ENCODE assay signal across 10 cellular contexts in the genomic region with DNA sequence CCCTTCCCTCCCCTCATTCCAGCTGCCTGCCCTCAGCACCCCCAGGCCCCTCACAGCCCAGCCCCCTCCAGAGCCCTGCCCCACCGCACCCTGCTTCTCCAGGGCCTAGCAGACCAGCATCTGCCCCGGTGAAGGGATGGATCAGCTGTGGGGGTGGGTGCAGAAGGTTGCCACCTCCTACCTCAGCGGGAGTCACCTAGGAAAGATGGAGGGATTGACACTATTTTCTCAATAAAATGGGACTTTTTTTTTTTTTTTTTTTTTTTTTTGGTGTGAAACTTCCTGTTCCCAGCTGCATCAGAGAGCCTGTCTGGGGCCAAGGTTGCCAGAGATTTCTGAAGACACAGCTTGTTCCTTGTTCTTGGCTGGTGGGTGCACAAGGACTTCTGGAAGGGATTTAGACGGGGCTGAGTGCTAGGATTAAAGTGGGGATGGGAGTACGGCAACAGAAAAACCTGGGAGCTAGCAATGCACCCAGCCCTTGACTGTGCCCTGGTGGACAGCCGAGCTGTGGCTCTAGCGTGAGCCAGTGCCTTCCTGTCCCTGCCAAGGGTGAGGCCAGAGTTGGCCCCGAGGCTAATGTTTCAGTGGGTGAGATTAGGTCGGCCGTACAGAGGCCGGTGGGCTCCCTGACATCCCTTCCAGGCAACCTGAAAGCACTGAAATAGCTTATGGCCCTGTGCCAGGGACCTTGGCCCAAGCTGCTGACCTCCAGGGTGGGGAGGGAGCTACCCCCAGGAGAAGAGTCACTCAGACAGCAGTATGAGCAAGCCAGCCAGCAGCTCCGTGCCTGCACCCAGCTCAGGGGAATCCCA. TPM values are rescaled to one million over a fixed set of nuclear protein-coding genes. Genes with fewer than 3 reads are reported as not detected.
DNase-seq lines count a peak whose midpoint lies in the region; TF ChIP-seq lines count a peak whose summit lies in the region.
"Had no signal": no experiment of that assay in that cellular context is flagged by ENCODE, and none has a peak within 500 bp of the region (broad histone marks: within the 10 kb centered on the region; RNA-seq: fewer than 3 reads in every experiment).

No MANE protein-coding gene starts in this region.

- H2BK12ac ChIP-seq in mesenchymal stem cell (ENCODE audit: low read length in 2 of 2) = no peak overlapping the region

- H3K36me3 ChIP-seq in mesenchymal stem cell (ENCODE audit: control insufficient read depth in 1 of 2, insufficient read depth in 2 of 2, low read depth in 1 of 2, low read length in 2 of 2) (peaks cover 0 to 20% of the 10 kb centered on the region in 2 experiments), suprapubic skin (no peaks in the 10 kb centered on the region)

- H3K9ac ChIP-seq in mesenchymal stem cell (ENCODE audit: low read length) = no peak overlapping the region

- no peak overlapping the region for H2BK5ac ChIP-seq in mesenchymal stem cell (ENCODE audit: low read depth, low read length, poor library complexity, severe bottlenecking)

- no peak for TF ChIP-seq POLR2A in suprapubic skin (IDR thresholded peaks at IDR 0.05)

- H3K4me3 ChIP-seq in LNCaP clone FGC (ENCODE audit: low read depth, low read length) (no peak overlapping the region), mesenchymal stem cell (ENCODE audit: insufficient read depth in 1 of 2, low read depth in 1 of 2, low read length in 2 of 2) (no peak overlapping the region), suprapubic skin (no peak overlapping the region)

- no peak overlapping the region for H4K91ac ChIP-seq in mesenchymal stem cell (ENCODE audit: low read length)

- H3K27ac Mint-ChIP-seq in activated CD4-positive, alpha-beta T cell treated with anti-CD3 and anti-CD28 coated beads, Interleukin-2, amount 10 ng/mL, durations not matched to agents 24 days and 14 days = no peak overlapping the region

- intact Hi-C loops in activated CD4-positive, alpha-beta T cell treated with anti-CD3 and anti-CD28 coated beads, Interleukin-2, amount 10 ng/mL, durations not matched to agents 24 days and 14 days (cut with micrococcal nuclease) = no loop called here

- peak overlapping the region; percentile 20 for H3K27ac ChIP-seq in cingulate gyrus (ENCODE audit: low read depth, low read length)
- H3K27ac ChIP-seq in mesenchymal stem cell (ENCODE audit: low read length, poor library complexity, severe bottlenecking) = no peak overlapping the region
- H3K27ac ChIP-seq in suprapubic skin = no peak overlapping the region

- peak overlapping the region; percentile 2 for H2BK120ac ChIP-seq in mesenchymal stem cell (ENCODE audit: low read depth, low read length)

- H3K4me1 ChIP-seq in mesenchymal stem cell (ENCODE audit: control insufficient read depth, insufficient read depth, low read depth, low read length) (peaks cover 25% of the 10 kb centered on the region), suprapubic skin (peaks cover 25% of the 10 kb centered on the region)

- no peak overlapping the region for H3K23ac ChIP-seq in mesenchymal stem cell (ENCODE audit: low read length in 2 of 2)

- DNase-seq in 8988T = peak; percentile 89
- DNase-seq in LNCaP clone FGC (ENCODE audit: low read depth) = no peak
- no peak for DNase-seq in mesenchymal stem cell
- no peak for DNase-seq in NCI-H2081 (lab: John Stamatoyannopoulos, UW)
- DNase-seq in suprapubic skin (ENCODE audit: low spot score in 2 of 2) = no peak
- DNase-seq in activated CD4-positive, alpha-beta T cell treated with anti-CD3 and anti-CD28 coated beads, Interleukin-2, amount 10 ng/mL, durations not matched to agents 24 days and 14 days = no peak
- no peak for DNase-seq in NCI-H1930 (lab: John Stamatoyannopoulos, UW)
- DNase-seq: AML-193, NCI-H2171 treated with DMSO at 0.1 percent for 48 hours had no signal

- no peak for TF ChIP-seq EP300 in suprapubic skin (IDR thresholded peaks at IDR 0.05)

- TF ChIP-seq CTCF in LNCaP clone FGC (IDR thresholded peaks at IDR 0.05; ENCODE audit: control insufficient read depth, extremely low read depth, insufficient read depth) (peak; percentile 8; the same call in 1 of the 2 replicates), suprapubic skin (IDR thresholded peaks at IDR 0.05) (no peak)

- peak overlapping the region; percentile 53 for H4K8ac ChIP-seq in mesenchymal stem cell (ENCODE audit: low read length)

- no peak overlapping the region for H3K4me2 ChIP-seq in mesenchymal stem cell (ENCODE audit: low read length, poor library complexity, severe bottlenecking)

- no peak overlapping the region for H2BK15ac ChIP-seq in mesenchymal stem cell (ENCODE audit: low read depth, poor library complexity, severe bottlenecking)

- no peak overlapping the region for H3K4me3 Mint-ChIP-seq in activated CD4-positive, alpha-beta T cell treated with anti-CD3 and anti-CD28 coated beads, Interleukin-2, amount 10 ng/mL, durations not matched to agents 24 days and 14 days

- H2AK5ac ChIP-seq in mesenchymal stem cell (ENCODE audit: low read length, severe bottlenecking) = peak overlapping the region; percentile 14

- H3K4me1 Mint-ChIP-seq in activated CD4-positive, alpha-beta T cell treated with anti-CD3 and anti-CD28 coated beads, Interleukin-2, amount 10 ng/mL, durations not matched to agents 24 days and 14 days = peaks cover 2% of the 10 kb centered on the region

- no peak overlapping the region for H2AFZ ChIP-seq in mesenchymal stem cell (ENCODE audit: low read depth, low read length)

- peak overlapping the region in 1 of 2 experiments; percentile 31 for H3K14ac ChIP-seq in mesenchymal stem cell (ENCODE audit: low read length in 2 of 2)

- H3K9me3 Mint-ChIP-seq in activated CD4-positive, alpha-beta T cell treated with anti-CD3 and anti-CD28 coated beads, Interleukin-2, amount 10 ng/mL, durations not matched to agents 24 days and 14 days = no peaks in the 10 kb centered on the region

- WGBS in mesenchymal stem cell = 85% methylated on average over 12 of the region's 12 CpGs
- WGBS in suprapubic skin = 54% methylated on average over 8 of the region's 12 CpGs

- peak overlapping the region in 1 of 2 experiments; percentile 13 for H3K4ac ChIP-seq in mesenchymal stem cell (ENCODE audit: low read depth in 1 of 2, low read length in 2 of 2)

- no peak overlapping the region for H3K18ac ChIP-seq in mesenchymal stem cell (ENCODE audit: low read depth in 1 of 2, low read length in 2 of 2)

- H3K27me3 Mint-ChIP-seq in activated CD4-positive, alpha-beta T cell treated with anti-CD3 and anti-CD28 coated beads, Interleukin-2, amount 10 ng/mL, durations not matched to agents 24 days and 14 days = peaks cover 17% of the 10 kb centered on the region

- H3K27me3 ChIP-seq in mesenchymal stem cell (ENCODE audit: control insufficient read depth in 1 of 2, insufficient read depth in 1 of 2, low read length in 2 of 2) (peaks cover under 1 to 56% of the 10 kb centered on the region in 2 experiments), suprapubic skin (peaks cover 17% of the 10 kb centered on the region)

- no peaks in the 10 kb centered on the region for H3K9me3 ChIP-seq in mesenchymal stem cell (ENCODE audit: control insufficient read depth, low read length)
- H3K9me3 ChIP-seq in suprapubic skin = no peaks in the 10 kb centered on the region

- H3K79me1 ChIP-seq in mesenchymal stem cell (replicated peaks; ENCODE audit: low read length, poor library complexity, severe bottlenecking) = no peaks in the 10 kb centered on the region

- no peaks in the 10 kb centered on the region for H3K36me3 Mint-ChIP-seq in activated CD4-positive, alpha-beta T cell treated with anti-CD3 and anti-CD28 coated beads, Interleukin-2, amount 10 ng/mL, durations not matched to agents 24 days and 14 days (ENCODE audit: low read depth)

RNA-seq across cellular contexts. Expression of a gene that starts 4.5 kb away (rescaled TPM):
- polyA plus RNA-seq in mesenchymal stem cell (2013, experiment 1 of 2) = 0.26 TPM
- polyA plus RNA-seq in mesenchymal stem cell (2013, experiment 2 of 2) = 0.21 TPM
- total RNA-seq in suprapubic skin = 1 to 10 TPM; 1.3 to 1.5 (median 1.4) TPM
- total RNA-seq in activated CD4-positive, alpha-beta T cell treated with anti-CD3 and anti-CD28 coated beads, Interleukin-2, amount 10 ng/mL, durations not matched to agents 24 days and 14 days = not detected in 2 replicates
